ENCODE assay signal across 8 cellular contexts in genomic region chr6:31128093-31128676, GRCh38. TPM values are rescaled to one million over a fixed set of nuclear protein-coding genes. Genes with fewer than 3 reads are reported as not detected.
DNase-seq lines count a peak whose midpoint lies in the region; ATAC-seq and TF ChIP-seq lines count a peak whose summit lies in the region.

No MANE protein-coding gene starts in this region.

- H3K4me1 Mint-ChIP-seq in neural progenitor cell, result peaks cover 20% of the 10 kb centered on the region

- H3F3A ChIP-seq in neural progenitor cell (ENCODE audit: low read depth), result no peaks in the 10 kb centered on the region

- H3K79me2 ChIP-seq in neural progenitor cell (ENCODE audit: low read depth), result no peaks in the 10 kb centered on the region

- ATAC-seq in Right ventricle myocardium inferior (no peak), GM19395 (IDR thresholded peaks at IDR 0.05; ENCODE audit: unreplicated experiment) (no peak)

- H3K4me3 Mint-ChIP-seq in neural progenitor cell, result no peak overlapping the region

- no peaks in the 10 kb centered on the region for H3K9me3 ChIP-seq in neural progenitor cell (ENCODE audit: low read depth)
- H3K9me3 ChIP-seq in suprapubic skin, result no peaks in the 10 kb centered on the region

- intact Hi-C loops in Right ventricle myocardium inferior (cut with DNase I) (no loop called here), cardiac septum (cut with DNase I) (loop anchor here (5.0 kb wide), 1 partner anchor 36 kb away; no protein-coding TSS in a partner anchor)

- peaks cover 9% of the 10 kb centered on the region for H3K27me3 Mint-ChIP-seq in neural progenitor cell (ENCODE audit: insufficient read depth, low read depth)

- DNase-seq in Right ventricle myocardium inferior (ENCODE audit: missing footprints) (peak; percentile 58), cardiac septum (ENCODE audit: low spot score) (no peak), NCI-H226 (peak; percentile 44), epithelial cell of esophagus (ENCODE audit: low read depth) (peak; percentile 64), neural progenitor cell (ENCODE audit: low spot score) (peak; percentile 80), suprapubic skin (ENCODE audit: low spot score in 2 of 2) (no peak)
- DNase-seq in activated CD8-positive, alpha-beta memory T cell treated with anti-CD3 and anti-CD28 coated beads for 4 hours (ENCODE audit: low read depth in 2 of 2), result peak; percentile 26 to 50

- no peak for TF ChIP-seq EP300 in suprapubic skin (IDR thresholded peaks at IDR 0.05)

- no peaks in the 10 kb centered on the region for H3K9me3 Mint-ChIP-seq in neural progenitor cell

- H3K4me1 ChIP-seq in neural progenitor cell, result peaks cover 13% of the 10 kb centered on the region
- peaks cover 42% of the 10 kb centered on the region for H3K4me1 ChIP-seq in suprapubic skin

- H3K36me3 ChIP-seq in neural progenitor cell, result no peaks in the 10 kb centered on the region
- H3K36me3 ChIP-seq in suprapubic skin, result no peaks in the 10 kb centered on the region

- H3K27ac ChIP-seq in neural progenitor cell, result no peak overlapping the region
- H3K27ac ChIP-seq in suprapubic skin, result no peak overlapping the region

- no peak overlapping the region for H3K4me2 ChIP-seq in neural progenitor cell

- no peaks in the 10 kb centered on the region for H3K27me3 ChIP-seq in neural progenitor cell
- H3K27me3 ChIP-seq in suprapubic skin, result no peaks in the 10 kb centered on the region

- H2AFZ ChIP-seq in neural progenitor cell (replicated peaks), result no peak overlapping the region

- no peak for TF ChIP-seq POLR2A in suprapubic skin (IDR thresholded peaks at IDR 0.05)

- no peaks in the 10 kb centered on the region for H3K36me3 Mint-ChIP-seq in neural progenitor cell

- TF ChIP-seq CTCF in epithelial cell of esophagus (IDR thresholded peaks at IDR 0.05; ENCODE audit: insufficient read depth, low read depth, low read length, missing control alignments) (peak; percentile 92), neural progenitor cell (IDR thresholded peaks at IDR 0.05) (peak; percentile 78), suprapubic skin (IDR thresholded peaks at IDR 0.05) (peak; percentile 62 to 88)

- H3K4me3 ChIP-seq in epithelial cell of esophagus (ENCODE audit: low read length) (no peak overlapping the region), neural progenitor cell (no peak overlapping the region), suprapubic skin (no peak overlapping the region)

- H3K27ac Mint-ChIP-seq in neural progenitor cell, result peak overlapping the region; percentile 78

- no peaks in the 10 kb centered on the region for H4K20me1 ChIP-seq in neural progenitor cell (ENCODE audit: low read depth)

- WGBS in suprapubic skin, result 7% methylated on average over 8 of the region's 8 CpGs

- H3K9ac ChIP-seq in neural progenitor cell, result no peak overlapping the region

RNA-seq across cellular contexts. Expression of gene CDSN, which starts 7.9 kb away (rescaled TPM):
- not detected for total RNA-seq in Right ventricle myocardium inferior
- total RNA-seq in cardiac septum, result not detected
- not detected in 2 replicates for total RNA-seq in neural progenitor cell (ENCODE audit: low replicate concordance)
- total RNA-seq in suprapubic skin, result 100 to 1,000 TPM in 3 of 4 donors, 10 to 100 TPM in 1; 16.3 to 598 (median 403) TPM

RNA-seq across cellular contexts. Expression of gene PSORS1C2, which starts 10.7 kb away (rescaled TPM):
- not detected for total RNA-seq in Right ventricle myocardium inferior
- total RNA-seq in cardiac septum, result not detected
- total RNA-seq in neural progenitor cell (ENCODE audit: low replicate concordance), result not detected in 2 replicates
- 10 to 100 TPM in 3 of 4 donors, 1 to 10 TPM in 1; 5.9 to 63.0 (median 27.8) TPM for total RNA-seq in suprapubic skin

RNA-seq across cellular contexts. Expression of gene PSORS1C1, which starts 13.6 kb away (rescaled TPM):
- 1.9 TPM for total RNA-seq in Right ventricle myocardium inferior
- 3.9 TPM for total RNA-seq in cardiac septum
- not detected in 2 replicates for total RNA-seq in neural progenitor cell (ENCODE audit: low replicate concordance)
- total RNA-seq in suprapubic skin, result 10 to 100 TPM in 1 of 4 donors, 1 to 10 TPM in 3; 4.1 to 15.8 (median 5.5) TPM

RNA-seq across cellular contexts. Expression of gene C6orf15, which starts 15.8 kb away (rescaled TPM):
- not detected for total RNA-seq in Right ventricle myocardium inferior
- total RNA-seq in cardiac septum, result not detected
- not detected in 2 replicates for total RNA-seq in neural progenitor cell (ENCODE audit: low replicate concordance)
- total RNA-seq in suprapubic skin, result 10 to 100 TPM in 2 of 4 donors, 1 to 10 TPM in 2; 5.5 to 20.7 (median 8.8) TPM

RNA-seq across cellular contexts. Expression of gene CCHCR1, which starts 29.4 kb away (rescaled TPM):
- 12.3 TPM for total RNA-seq in Right ventricle myocardium inferior
- 11.1 TPM for total RNA-seq in cardiac septum
- 23.2 and 54.9 TPM in 2 replicates for total RNA-seq in neural progenitor cell (ENCODE audit: low replicate concordance)
- total RNA-seq in suprapubic skin, result 10 to 100 TPM; 10.7 to 33.4 (median 16.5) TPM

Comparison
In these comparisons a context has a peak if more than half of its experiments do, and no peak if none do; other contexts are left out.
1. DNase-seq: peak in Right ventricle myocardium inferior (single experiment), NCI-H226 (single experiment), activated CD8-positive, alpha-beta memory T cell treated with anti-CD3 and anti-CD28 coated beads for 4 hours (2 of 2), epithelial cell of esophagus (single experiment) and neural progenitor cell (single experiment); none in cardiac septum (single experiment) and suprapubic skin (0 of 2).
2. RNA of gene CDSN, which starts 7.9 kb away (total RNA-seq): 16.3 to 598 TPM in suprapubic skin; not detected in cardiac septum (single experiment), not detected in Right ventricle myocardium inferior (single experiment) and not detected in neural progenitor cell; every median in the first group is over 10 times any median in the second.
3. Peak in every context shown above with its lines, with median percentiles within 50 percentile points of each other: CTCF ChIP-seq.